In the genomic region with DNA sequence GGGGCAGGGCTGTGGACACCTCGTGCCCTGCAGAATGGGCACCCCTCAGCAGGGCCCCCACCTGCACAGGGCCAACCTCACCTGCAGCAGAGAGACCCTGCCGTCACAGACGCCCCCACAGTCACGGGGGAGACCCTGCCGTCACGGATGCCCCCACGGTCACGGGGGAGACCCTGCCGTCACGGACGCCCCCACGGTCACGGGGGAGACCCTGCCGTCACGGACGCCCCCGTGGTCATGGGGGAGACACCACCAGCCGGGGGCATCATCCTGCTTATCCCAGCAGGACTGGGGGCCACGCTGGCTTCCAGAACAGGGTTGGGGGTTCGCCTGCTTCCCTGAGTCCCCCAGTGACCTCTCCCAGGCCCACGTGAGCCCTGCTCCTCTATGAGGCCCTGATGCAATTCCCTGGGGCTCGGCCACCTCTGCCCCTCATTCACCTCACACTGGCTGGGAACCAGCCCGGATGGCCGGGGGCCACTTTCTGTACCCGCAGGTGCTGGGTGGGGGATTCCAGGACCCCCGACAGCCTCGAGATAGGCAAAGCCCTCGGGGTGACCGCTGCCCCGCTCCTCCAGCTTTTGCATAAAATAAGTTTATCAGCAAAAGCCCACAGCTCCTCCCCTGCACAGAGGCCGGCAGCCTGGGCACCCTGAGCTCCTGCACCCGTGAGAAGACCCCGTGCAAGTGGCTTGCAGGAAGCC, we compare ENCODE assay signal across 19 cellular contexts. TPM values are rescaled to one million over a fixed set of nuclear protein-coding genes. Genes with fewer than 3 reads are reported as not detected.
DNase-seq lines count a peak whose midpoint lies in the region; ATAC-seq, FAIRE-seq and TF ChIP-seq lines count a peak whose summit lies in the region.
"Had no signal": no experiment of that assay in that cellular context is flagged by ENCODE, and none has a peak within 500 bp of the region (broad histone marks: within the 10 kb centered on the region; RNA-seq: fewer than 3 reads in every experiment).

No MANE protein-coding gene starts in this region.

- H3K9me1 ChIP-seq in K562 (ENCODE audit: control insufficient read depth, insufficient read depth, low read length): no peaks in the 10 kb centered on the region

- H3K79me2 ChIP-seq in K562 (ENCODE audit: control insufficient read depth, insufficient read depth, low read length): 0 out of 3 replicates have a peak, but pooled peaks cover under 1% of the 10 kb centered on the region

- H4K20me1 ChIP-seq in K562 (replicated peaks; ENCODE audit: control insufficient read depth, insufficient read depth, low read length): no peaks in the 10 kb centered on the region

- TF ChIP-seq POLR2A in K562 (conservative IDR thresholded peaks at IDR 0.05): no peak
- no peak for TF ChIP-seq POLR2A in thyroid gland (IDR thresholded peaks at IDR 0.05)
- no peak for TF ChIP-seq POLR2A in sigmoid colon (IDR thresholded peaks at IDR 0.05)

- DNase-seq in Panc1 (ENCODE audit: low read depth, low spot score) (no peak), K562 (ENCODE audit: extremely low read depth in 1 of 4, low spot score in 3 of 4) (no peak), lower lobe of right lung (no peak), thyroid gland (no peak), sigmoid colon (no peak), medulla oblongata (ENCODE audit: extremely low spot score) (no peak)
- DNase-seq: ACHN; CD4-positive, alpha-beta memory T cell; GF-D8; MM.1S; NCI-H1105; NCI-H187; NCI-H446; NCI-H748 treated with DMSO at 0.1 percent for 48 hours; PC-3; SHP77 had no signal

- no peak overlapping the region for H2AFZ ChIP-seq in K562 (ENCODE audit: low read depth, low read length)

- H3K36me3 ChIP-seq in Panc1 (ENCODE audit: control insufficient read depth, insufficient read depth, low read length) (no peaks in the 10 kb centered on the region), K562 (ENCODE audit: control insufficient read depth, insufficient read depth, low read length) (peaks cover 43% of the 10 kb centered on the region; the same call in 1 of the 3 replicates), lower lobe of right lung (peaks cover 68% of the 10 kb centered on the region), thyroid gland (peaks cover 0 to 10% of the 10 kb centered on the region in 2 donors), sigmoid colon (peaks cover 0 to 74% (median 17%) of the 10 kb centered on the region in 4 donors)

- ATAC-seq in Panc1 (no peak), K562 (no peak), lower lobe of right lung (no peak), GM18517 (IDR thresholded peaks at IDR 0.05; ENCODE audit: unreplicated experiment) (no peak)
- ATAC-seq: PC-3 had no signal

- POLR2A ChIA-PET in Panc1 (lab: Charles Lee) (interaction anchor here (0.7 kb wide), 1 partner anchor 24 kb away, joined by 5 read pairs; no protein-coding TSS in a partner anchor), K562 (lab: Yijun Ruan, JAX) (no interaction called here)

- H3K4me1 ChIP-seq in Panc1 (ENCODE audit: control insufficient read depth, insufficient read depth, low read length) (peaks cover 31% of the 10 kb centered on the region), K562 (replicated peaks in 1 of 2; ENCODE audit: control insufficient read depth in 2 of 2, insufficient read depth in 2 of 2, low read length in 2 of 2) (peaks cover 0 to 63% of the 10 kb centered on the region in 2 experiments; a peak in 2 of 5 replicates), lower lobe of right lung (peaks cover 65% of the 10 kb centered on the region), thyroid gland (peaks cover 10 to 40% of the 10 kb centered on the region in 2 donors), sigmoid colon (peaks cover 0 to 21% (median 17%) of the 10 kb centered on the region in 4 donors)

- CTCF ChIA-PET in Panc1 (lab: Charles Lee): interaction anchor here (0.6 kb wide), 1 partner anchor 1349 kb away, joined by 4 read pairs; no protein-coding TSS in a partner anchor
- CTCF ChIA-PET in K562 (lab: Yijun Ruan, JAX; ENCODE audit: low intra/inter-chr PET ratio): no interaction called here

- WGBS in K562 (ENCODE audit: insufficient coverage, low coverage, missing lambda C conversion rate): 93% methylated on average over 17 of the region's 33 CpGs
- 92 to 93% methylated on average over 16 to 23 of the region's 33 CpGs for WGBS in thyroid gland, 2 donors
- 93% methylated on average over 33 of the region's 33 CpGs for WGBS in sigmoid colon, 2 donors

- H3K27me3 ChIP-seq in Panc1 (ENCODE audit: control insufficient read depth, insufficient read depth, low read length): no peaks in the 10 kb centered on the region
- no peaks in the 10 kb centered on the region for H3K27me3 ChIP-seq in K562 (ENCODE audit: control insufficient read depth in 2 of 2, insufficient read depth in 2 of 2, low read length in 2 of 2)
- H3K27me3 ChIP-seq in lower lobe of right lung (ENCODE audit: low read depth): no peaks in the 10 kb centered on the region
- no peaks in the 10 kb centered on the region for H3K27me3 ChIP-seq in thyroid gland
- H3K27me3 ChIP-seq in sigmoid colon: no peaks in the 10 kb centered on the region

- TF ChIP-seq EP300 in K562 (IDR thresholded peaks at IDR 0.05; ENCODE audit: low read length) (no peak), sigmoid colon (IDR thresholded peaks at IDR 0.05) (no peak)

- intact Hi-C loops in Panc1 (cut with micrococcal nuclease; ENCODE audit: unreplicated experiment): no loop called here
- intact Hi-C loops in K562 (cut with micrococcal nuclease): no loop called here
- intact Hi-C loops in lower lobe of right lung (cut with DNase I): no loop called here
- intact Hi-C loops in thyroid gland (cut with DNase I): no loop called here
- intact Hi-C loops in sigmoid colon (cut with DNase I): no loop called here

- TF ChIP-seq RAD21 in K562 (CRISPR knock-in tag; conservative IDR thresholded peaks at IDR 0.05 in 1 of 2, IDR thresholded peaks at IDR 0.05 in 1 of 2): no peak

- H3K4me2 ChIP-seq in K562 (ENCODE audit: insufficient read depth, low read length): no peak overlapping the region

- no peak for FAIRE-seq in K562 (lab: Jason Lieb, UNC)
- FAIRE-seq: D721Med, H54 had no signal

- TF ChIP-seq CTCF in Panc1 (IDR thresholded peaks at IDR 0.05): no peak
- no peak for TF ChIP-seq CTCF in K562 (IDR thresholded peaks at IDR 0.05 in 2 of 3, conservative IDR thresholded peaks at IDR 0.05 in 1 of 3; ENCODE audit: insufficient read depth in 2 of 3, low read depth in 1 of 3, low read length in 3 of 3)
- TF ChIP-seq CTCF in lower lobe of right lung (IDR thresholded peaks at IDR 0.05): no peak
- TF ChIP-seq CTCF in thyroid gland (IDR thresholded peaks at IDR 0.05): no peak
- TF ChIP-seq CTCF in sigmoid colon (IDR thresholded peaks at IDR 0.05): no peak

- H3K9ac ChIP-seq in K562 (ENCODE audit: insufficient read depth in 1 of 2, low read depth in 2 of 2, low read length in 2 of 2): no peak overlapping the region; a peak in 1 of 4 replicates

- H3K9me3 ChIP-seq in Panc1 (ENCODE audit: control insufficient read depth, insufficient read depth, low read depth, low read length): no peaks in the 10 kb centered on the region
- H3K9me3 ChIP-seq in K562 (replicated peaks; ENCODE audit: control insufficient read depth, insufficient read depth, low read depth, low read length): no peaks in the 10 kb centered on the region
- H3K9me3 ChIP-seq in lower lobe of right lung: no peaks in the 10 kb centered on the region
- no peaks in the 10 kb centered on the region for H3K9me3 ChIP-seq in thyroid gland
- H3K9me3 ChIP-seq in sigmoid colon: no peaks in the 10 kb centered on the region

- in situ Hi-C loops in Panc1 (cut with HindIII; ENCODE audit: low pct_unique_long_range_greater_than_20kb, low sequenced_read_pairs): no loop called here
- in situ Hi-C loops in K562 (cut with MboI): no loop called here

- BruUV-seq in Panc1 (replicated peaks; lab: Mats Ljungman, UMichigan) (no TSS peak), K562 (replicated peaks; lab: Mats Ljungman, UMichigan) (no TSS peak)

- H3K27ac ChIP-seq in Panc1 (ENCODE audit: low read length) (peak overlapping the region; percentile 54; the same call in 1 of the 2 replicates), K562 (ENCODE audit: extremely low read depth, low read depth, low read length) (no peak overlapping the region), lower lobe of right lung (peak overlapping the region; percentile 72), thyroid gland (peak overlapping the region in 2 of 3 donors; percentile 63 to 72), sigmoid colon (peak overlapping the region in 1 of 4 donors; percentile 61)

- H3K4me3 ChIP-seq in Panc1 (ENCODE audit: low read depth in 2 of 2, low read length in 2 of 2) (no peak overlapping the region), K562 (no peak overlapping the region), lower lobe of right lung (peak overlapping the region; percentile 17), thyroid gland (replicated peaks in 1 of 3) (no peak overlapping the region), sigmoid colon (no peak overlapping the region)

RNA-seq across cellular contexts. Expression of a gene that starts 23.6 kb away (rescaled TPM):
- 101 TPM for total RNA-seq in Panc1 (2021; ENCODE audit: unreplicated experiment)
- 92.5 TPM for polyA plus RNA-seq in Panc1 (2012; ENCODE audit: insufficient read length)
- total RNA-seq in K562 (2011; cell fraction: chromatin; rRNA removed; ENCODE audit: low replicate concordance): 26.2 and 103 TPM in 2 replicates
- total RNA-seq in K562 (2011; cell fraction: nucleolus; rRNA removed): 64.1 and 67.7 TPM in 2 replicates
- total RNA-seq in K562 (2011; cell fraction: nucleoplasm; rRNA removed): 28.6 and 30.7 TPM in 2 replicates
- total RNA-seq in K562 (2014; rRNA removed): 18.6 and 23.1 TPM in 2 replicates
- 4.0 and 6.3 TPM in 2 replicates for total RNA-seq in K562 (2014; rRNA removed; fragmentation: Illumina TruSeq; extraction: Trizol)
- total RNA-seq in K562 (2015; rRNA removed; fragmentation: Illumina TruSeq; extraction: Trizol): 6.7 and 7.8 TPM in 2 replicates
- total RNA-seq in K562 (2021): 46.2 and 49.0 TPM in 2 replicates
- polyA plus RNA-seq in K562 (2011; rRNA removed): 6.7 and 9.3 TPM in 2 replicates
- 7.4 and 14.1 TPM in 2 replicates for polyA plus RNA-seq in K562 (2011; cell fraction: cytosol; rRNA removed)
- 45.7 and 79.0 TPM in 2 replicates for polyA plus RNA-seq in K562 (2011; cell fraction: nucleus; rRNA removed)
- 20.3 and 27.1 TPM in 2 replicates for polyA plus RNA-seq in K562 (2012)
- 5.2 and 13.0 TPM in 2 replicates for polyA plus RNA-seq in K562 (2014; fragmentation: Illumina TruSeq; extraction: Trizol)
- under 1 TPM; 0.01 to 0.04 TPM for polyA plus RNA-seq in K562 (2014; fragmentation: Nextera tagmentation; extraction: Ambion mirVana)
- polyA plus RNA-seq in K562 (2014; rRNA removed): 21.5 and 23.1 TPM in 2 replicates
- polyA minus RNA-seq in K562 (2011; rRNA and poly(A)+ RNA removed): 3.7 and 8.1 TPM in 2 replicates
- polyA minus RNA-seq in K562 (2011; cell fraction: cytosol; rRNA and poly(A)+ RNA removed): 16.7 and 22.1 TPM in 2 replicates
- 20.7 and 21.3 TPM in 2 replicates for polyA minus RNA-seq in K562 (2011; cell fraction: nucleus; rRNA and poly(A)+ RNA removed)
- total RNA-seq in lower lobe of right lung: 91.6 TPM
- total RNA-seq in thyroid gland: 10 to 100 TPM; 22.8 to 69.0 (median 25.5) TPM
- 10 to 100 TPM in 3 of 4 donors, 1 to 10 TPM in 1; 6.8 to 91.9 (median 14.7) TPM for total RNA-seq in sigmoid colon
- 10 to 100 TPM; 11.4 to 75.0 (median 14.8) TPM for polyA plus RNA-seq in sigmoid colon

RNA-seq across cellular contexts. Expression of a gene that starts 46.7 kb away (rescaled TPM):
- total RNA-seq in Panc1 (2021; ENCODE audit: unreplicated experiment) (577 TPM), K562 (2014; rRNA removed) (639 and 643 TPM in 2 replicates), K562 (2014; rRNA removed; fragmentation: Illumina TruSeq; extraction: Trizol) (131 and 209 TPM in 2 replicates), K562 (2015; rRNA removed; fragmentation: Illumina TruSeq; extraction: Trizol) (349 and 395 TPM in 2 replicates), K562 (2021) (383 and 392 TPM in 2 replicates), lower lobe of right lung (378 TPM), thyroid gland (100 to 1,000 TPM; 350 to 485 (median 414) TPM), sigmoid colon (100 to 1,000 TPM; 269 to 433 (median 371) TPM)
- 1,363 TPM for polyA plus RNA-seq in Panc1 (2012; ENCODE audit: insufficient read length)
- 61.5 and 154 TPM in 2 replicates for total RNA-seq in K562 (2011; cell fraction: chromatin; rRNA removed; ENCODE audit: low replicate concordance)
- 171 and 189 TPM in 2 replicates for total RNA-seq in K562 (2011; cell fraction: nucleolus; rRNA removed)
- 129 and 161 TPM in 2 replicates for total RNA-seq in K562 (2011; cell fraction: nucleoplasm; rRNA removed)
- polyA plus RNA-seq in K562 (2011; rRNA removed) (223 and 286 TPM in 2 replicates), K562 (2014; fragmentation: Illumina TruSeq; extraction: Trizol) (434 and 536 TPM in 2 replicates), K562 (2014; fragmentation: Nextera tagmentation; extraction: Ambion mirVana) (100 to 1,000 TPM in 1 of 2 experiments, 10 to 100 TPM in 1; 61.4 to 125 TPM), K562 (2014; rRNA removed) (661 and 856 TPM in 2 replicates), sigmoid colon (100 to 1,000 TPM; 311 to 662 (median 643) TPM)
- 531 and 777 TPM in 2 replicates for polyA plus RNA-seq in K562 (2011; cell fraction: cytosol; rRNA removed)
- 389 and 485 TPM in 2 replicates for polyA plus RNA-seq in K562 (2011; cell fraction: nucleus; rRNA removed)
- polyA plus RNA-seq in K562 (2012): 659 and 746 TPM in 2 replicates
- 117 and 134 TPM in 2 replicates for polyA minus RNA-seq in K562 (2011; rRNA and poly(A)+ RNA removed)
- polyA minus RNA-seq in K562 (2011; cell fraction: cytosol; rRNA and poly(A)+ RNA removed): 191 and 300 TPM in 2 replicates
- polyA minus RNA-seq in K562 (2011; cell fraction: nucleus; rRNA and poly(A)+ RNA removed): 54.3 and 64.1 TPM in 2 replicates

RNA-seq across cellular contexts. Expression of a gene that starts 55.1 kb away (rescaled TPM):
- total RNA-seq in Panc1 (2021; ENCODE audit: unreplicated experiment): 116 TPM
- 141 TPM for polyA plus RNA-seq in Panc1 (2012; ENCODE audit: insufficient read length)
- 76.0 and 175 TPM in 2 replicates for total RNA-seq in K562 (2011; cell fraction: chromatin; rRNA removed; ENCODE audit: low replicate concordance)
- total RNA-seq in K562 (2011; cell fraction: nucleolus; rRNA removed): 128 and 133 TPM in 2 replicates
- 58.7 and 79.5 TPM in 2 replicates for total RNA-seq in K562 (2011; cell fraction: nucleoplasm; rRNA removed)
- total RNA-seq in K562 (2014; rRNA removed): 96.5 and 102 TPM in 2 replicates
- total RNA-seq in K562 (2014; rRNA removed; fragmentation: Illumina TruSeq; extraction: Trizol): 28.9 and 31.7 TPM in 2 replicates
- 40.6 and 43.2 TPM in 2 replicates for total RNA-seq in K562 (2015; rRNA removed; fragmentation: Illumina TruSeq; extraction: Trizol)
- total RNA-seq in K562 (2021): 76.3 and 89.6 TPM in 2 replicates
- polyA plus RNA-seq in K562 (2011; rRNA removed): 31.2 and 34.3 TPM in 2 replicates
- 37.0 and 67.8 TPM in 2 replicates for polyA plus RNA-seq in K562 (2011; cell fraction: cytosol; rRNA removed)
- polyA plus RNA-seq in K562 (2011; cell fraction: nucleus; rRNA removed): 127 and 182 TPM in 2 replicates
- 49.5 and 76.3 TPM in 2 replicates for polyA plus RNA-seq in K562 (2012)
- polyA plus RNA-seq in K562 (2014; fragmentation: Illumina TruSeq; extraction: Trizol): 22.0 and 39.1 TPM in 2 replicates
- under 1 TPM; 0.15 to 1.00 TPM for polyA plus RNA-seq in K562 (2014; fragmentation: Nextera tagmentation; extraction: Ambion mirVana)
- 69.4 and 79.9 TPM in 2 replicates for polyA plus RNA-seq in K562 (2014; rRNA removed)
- polyA minus RNA-seq in K562 (2011; rRNA and poly(A)+ RNA removed): 38.2 and 43.6 TPM in 2 replicates
- polyA minus RNA-seq in K562 (2011; cell fraction: cytosol; rRNA and poly(A)+ RNA removed): 33.9 and 37.0 TPM in 2 replicates
- 34.3 and 36.1 TPM in 2 replicates for polyA minus RNA-seq in K562 (2011; cell fraction: nucleus; rRNA and poly(A)+ RNA removed)
- 50.5 TPM for total RNA-seq in lower lobe of right lung
- total RNA-seq in thyroid gland: 10 to 100 TPM; 60.2 to 83.4 (median 71.1) TPM
- total RNA-seq in sigmoid colon: 10 to 100 TPM; 36.4 to 51.0 (median 42.7) TPM
- 10 to 100 TPM; 31.2 to 86.5 (median 41.8) TPM for polyA plus RNA-seq in sigmoid colon

RNA-seq across cellular contexts. Expression of a gene that starts 55.3 kb away (rescaled TPM):
- total RNA-seq in Panc1 (2021; ENCODE audit: unreplicated experiment): 279 TPM
- 538 TPM for polyA plus RNA-seq in Panc1 (2012; ENCODE audit: insufficient read length)
- total RNA-seq in K562 (2011; cell fraction: chromatin; rRNA removed; ENCODE audit: low replicate concordance): 38.2 and 129 TPM in 2 replicates
- total RNA-seq in K562 (2011; cell fraction: nucleolus; rRNA removed): 126 and 135 TPM in 2 replicates
- 74.1 and 78.7 TPM in 2 replicates for total RNA-seq in K562 (2011; cell fraction: nucleoplasm; rRNA removed)
- 297 and 441 TPM in 2 replicates for total RNA-seq in K562 (2014; rRNA removed)
- total RNA-seq in K562 (2014; rRNA removed; fragmentation: Illumina TruSeq; extraction: Trizol): 40.2 and 78.0 TPM in 2 replicates
- 141 and 144 TPM in 2 replicates for total RNA-seq in K562 (2015; rRNA removed; fragmentation: Illumina TruSeq; extraction: Trizol)
- 328 and 351 TPM in 2 replicates for total RNA-seq in K562 (2021)
- polyA plus RNA-seq in K562 (2011; rRNA removed): 244 and 334 TPM in 2 replicates
- polyA plus RNA-seq in K562 (2011; cell fraction: cytosol; rRNA removed): 305 and 616 TPM in 2 replicates
- 112 and 143 TPM in 2 replicates for polyA plus RNA-seq in K562 (2011; cell fraction: nucleus; rRNA removed)
- polyA plus RNA-seq in K562 (2012): 291 and 445 TPM in 2 replicates
- polyA plus RNA-seq in K562 (2014; fragmentation: Illumina TruSeq; extraction: Trizol): 267 and 448 TPM in 2 replicates
- 10 to 100 TPM in 1 of 2 experiments, 1 to 10 TPM in 1; 3.4 to 32.5 TPM for polyA plus RNA-seq in K562 (2014; fragmentation: Nextera tagmentation; extraction: Ambion mirVana)
- polyA plus RNA-seq in K562 (2014; rRNA removed): 413 and 438 TPM in 2 replicates
- 36.0 and 77.6 TPM in 2 replicates for polyA minus RNA-seq in K562 (2011; rRNA and poly(A)+ RNA removed)
- 127 and 173 TPM in 2 replicates for polyA minus RNA-seq in K562 (2011; cell fraction: cytosol; rRNA and poly(A)+ RNA removed)
- polyA minus RNA-seq in K562 (2011; cell fraction: nucleus; rRNA and poly(A)+ RNA removed): 45.4 and 50.5 TPM in 2 replicates
- total RNA-seq in lower lobe of right lung: 158 TPM
- 100 to 1,000 TPM in 3 of 4 donors, 10 to 100 TPM in 1; 87.6 to 264 (median 163) TPM for total RNA-seq in thyroid gland
- 100 to 1,000 TPM in 2 of 4 donors, 10 to 100 TPM in 2; 82.0 to 203 (median 104) TPM for total RNA-seq in sigmoid colon
- polyA plus RNA-seq in sigmoid colon: 100 to 1,000 TPM; 124 to 175 (median 133) TPM
